9 cellular contexts compared by ENCODE assay signal in genomic region chr4:163495900-163496299, GRCh38. TPM values are rescaled to one million over a fixed set of nuclear protein-coding genes. Genes with fewer than 3 reads are reported as not detected.
DNase-seq lines count a peak whose midpoint lies in the region; ATAC-seq, FAIRE-seq and TF ChIP-seq lines count a peak whose summit lies in the region.
"Had no signal": no experiment of that assay in that cellular context is flagged by ENCODE, and none has a peak within 500 bp of the region (broad histone marks: within the 10 kb centered on the region; RNA-seq: fewer than 3 reads in every experiment).

No MANE protein-coding gene starts in this region.

- in situ Hi-C loops in KBM-7 (cut with MboI; ENCODE audit: low pct_unique_long_range_greater_than_20kb, low sequenced_read_pairs) = no loop called here

- H3K27me3 Mint-ChIP-seq in CD8-positive, alpha-beta memory T cell = no peaks in the 10 kb centered on the region
- H3K27me3 Mint-ChIP-seq in astrocyte (ENCODE audit: low read depth, unreplicated experiment) (no peaks in the 10 kb centered on the region), natural killer cell (ENCODE audit: low read depth in 2 of 2) (no peaks in the 10 kb centered on the region)

- no peaks in the 10 kb centered on the region for H3K9me3 Mint-ChIP-seq in CD8-positive, alpha-beta memory T cell
- H3K9me3 Mint-ChIP-seq in astrocyte (ENCODE audit: unreplicated experiment) (no peaks in the 10 kb centered on the region), natural killer cell (no peaks in the 10 kb centered on the region)

- H3K27me3 ChIP-seq in CD8-positive, alpha-beta memory T cell (ENCODE audit: insufficient read depth, low read length, poor library complexity, severe bottlenecking) = no peaks in the 10 kb centered on the region
- no peaks in the 10 kb centered on the region for H3K27me3 ChIP-seq in astrocyte (ENCODE audit: insufficient read depth, low read length)

- peaks cover 21% of the 10 kb centered on the region for H4K20me1 ChIP-seq in astrocyte (ENCODE audit: insufficient read depth, low read length)

- POLR2A ChIA-PET in CD8-positive, alpha-beta memory T cell (lab: Charles Lee) = no interaction called here

- H3K4me1 ChIP-seq in CD8-positive, alpha-beta memory T cell (ENCODE audit: insufficient read depth, low read length) = peaks cover 18% of the 10 kb centered on the region
- H3K4me1 ChIP-seq in astrocyte (ENCODE audit: insufficient read depth, low read length) = peaks cover 3% of the 10 kb centered on the region

- H3K4me3 ChIP-seq in CD8-positive, alpha-beta memory T cell (ENCODE audit: low read length) = peak overlapping the region; percentile 18
- H3K4me3 ChIP-seq in astrocyte (ENCODE audit: insufficient read depth, low read depth, low read length) = peak overlapping the region; percentile 95

- peaks cover 0 to 11% (median 0%) of the 10 kb centered on the region in 3 donors for H3K36me3 Mint-ChIP-seq in CD8-positive, alpha-beta memory T cell
- H3K36me3 Mint-ChIP-seq in astrocyte (ENCODE audit: low read depth, unreplicated experiment) (no peaks in the 10 kb centered on the region), natural killer cell (no peaks in the 10 kb centered on the region)

- H3K4me2 ChIP-seq in astrocyte (ENCODE audit: low read length) = peak overlapping the region; percentile 87

- H3K79me2 ChIP-seq in astrocyte (ENCODE audit: insufficient read depth, low read length) = peaks cover 63% of the 10 kb centered on the region

- H3K9me3 ChIP-seq in CD8-positive, alpha-beta memory T cell (ENCODE audit: low read length) = no peaks in the 10 kb centered on the region
- H3K9me3 ChIP-seq in astrocyte (ENCODE audit: insufficient read depth, low read depth, low read length) = no peaks in the 10 kb centered on the region

- H3K36me3 ChIP-seq in CD8-positive, alpha-beta memory T cell (ENCODE audit: insufficient read depth, low read length) = no peaks in the 10 kb centered on the region
- H3K36me3 ChIP-seq in astrocyte (ENCODE audit: insufficient read depth, low read length) = no peaks in the 10 kb centered on the region

- ATAC-seq in GM19452 (IDR thresholded peaks at IDR 0.05; ENCODE audit: unreplicated experiment) (peak; percentile 37), natural killer cell (no peak), GM21528 (IDR thresholded peaks at IDR 0.05; ENCODE audit: low FRiP score, unreplicated experiment) (no peak)

- H2AFZ ChIP-seq in astrocyte (ENCODE audit: low read depth, low read length) = no peak overlapping the region

- peaks cover 38 to 49% (median 42%) of the 10 kb centered on the region in 3 donors for H3K4me1 Mint-ChIP-seq in CD8-positive, alpha-beta memory T cell
- peaks cover 8% of the 10 kb centered on the region for H3K4me1 Mint-ChIP-seq in astrocyte (ENCODE audit: low read depth, unreplicated experiment)
- peaks cover 41 to 48% of the 10 kb centered on the region in 2 donors for H3K4me1 Mint-ChIP-seq in natural killer cell

- FAIRE-seq in astrocyte (lab: Jason Lieb, UNC) = peak; percentile 47

- DNase-seq in CD8-positive, alpha-beta memory T cell = peak in 2 of 5 donors; percentile 20 to 34
- DNase-seq in KBM-7 (peak; percentile 50), astrocyte (ENCODE audit: low read depth) (no peak), natural killer cell (no peak), COLO829 (ENCODE audit: low spot score) (no peak), NCI-H2029 (lab: John Stamatoyannopoulos, UW) (no peak)

- peak overlapping the region; percentile 66 to 97 (median 92) for H3K27ac Mint-ChIP-seq in CD8-positive, alpha-beta memory T cell
- H3K27ac Mint-ChIP-seq in astrocyte (ENCODE audit: unreplicated experiment) = peak overlapping the region; percentile 54
- peak overlapping the region; percentile 92 to 97 for H3K27ac Mint-ChIP-seq in natural killer cell

- H3K27ac ChIP-seq in CD8-positive, alpha-beta memory T cell (ENCODE audit: low read depth, low read length) = no peak overlapping the region
- no peak overlapping the region for H3K27ac ChIP-seq in astrocyte (ENCODE audit: low read depth, low read length)

- H3K9ac ChIP-seq in astrocyte (ENCODE audit: low read length) = peak overlapping the region; percentile 96

- intact Hi-C loops in natural killer cell (cut with micrococcal nuclease) = loop anchor here (2.0 kb wide), 1 partner anchor 49 kb away; no protein-coding TSS in a partner anchor

- TF ChIP-seq CTCF in astrocyte (IDR thresholded peaks at IDR 0.05; ENCODE audit: insufficient read depth, low read depth, low read length) = no peak
- TF ChIP-seq CTCF in natural killer cell (IDR thresholded peaks at IDR 0.05) = no peak

- CTCF ChIA-PET in CD8-positive, alpha-beta memory T cell (lab: Charles Lee) = interaction anchor here (0.7 to 1.2 kb wide), 4 partner anchors 10 to 60 kb away, joined by 3 to 4 read pairs (median 4); no protein-coding TSS in a partner anchor

- H3K4me3 Mint-ChIP-seq in CD8-positive, alpha-beta memory T cell = peak overlapping the region; percentile 76 to 95 (median 85)
- peak overlapping the region; percentile 98 for H3K4me3 Mint-ChIP-seq in astrocyte (ENCODE audit: unreplicated experiment)
- H3K4me3 Mint-ChIP-seq in natural killer cell = peak overlapping the region; percentile 82

RNA-seq across cellular contexts. Expression of gene TMA16, which starts 1.4 kb away (rescaled TPM):
- 10 to 100 TPM; 52.9 to 55.9 TPM for total RNA-seq in CD8-positive, alpha-beta memory T cell
- polyA plus RNA-seq in CD8-positive, alpha-beta memory T cell = 17.2 TPM
- total RNA-seq in astrocyte = 33.3 and 33.5 TPM in 2 replicates
- total RNA-seq in natural killer cell = 10 to 100 TPM in 1 of 3 donors, 1 to 10 TPM in 2; 8.1 to 10.7 (median 9.1) TPM

RNA-seq across cellular contexts. Expression of gene TKTL2, which starts 22.3 kb away (rescaled TPM):
- total RNA-seq in CD8-positive, alpha-beta memory T cell = not detected
- not detected for polyA plus RNA-seq in CD8-positive, alpha-beta memory T cell
- total RNA-seq in astrocyte = not detected in 2 replicates
- not detected for total RNA-seq in natural killer cell
- total RNA-seq: T-helper 1 cell treated with Interleukin-12 subunit alpha and Interleukin-12 subunit beta and Interleukin-4 antibody, amounts not matched to agents 30 ng/mL and 1 ng/mL, for 36 hours had no signal
